Comparison of ENCODE assay signal across 1 cellular context in genomic region chr3:62605413-62606068, GRCh38.
TF ChIP-seq lines count a peak whose summit lies in the region.

No MANE protein-coding gene starts in this region.

TF ChIP-seq in HepG2, 621 proteins besides CTCF, POLR2A, EP300 and RAD21 (continued from another document):
- TF ChIP-seq MAFK (conservative IDR thresholded peaks at IDR 0.05 in 1 of 2, IDR thresholded peaks at IDR 0.05 in 1 of 2; ENCODE audit: low read length in 2 of 2) (peak; percentile 67 to 87; a peak in 3 of 4 replicates), AHDC1 (CRISPR knock-in tag; IDR thresholded peaks at IDR 0.05; ENCODE audit: borderline replicate concordance) (no peak), ASH2L (IDR thresholded peaks at IDR 0.05; ENCODE audit: insufficient read length, low read depth, low read length) (no peak), ESRRA (CRISPR knock-in tag; IDR thresholded peaks at IDR 0.05; ENCODE audit: low read depth) (no peak), ZNF18 (CRISPR knock-in tag; IDR thresholded peaks at IDR 0.05; ENCODE audit: insufficient replicate concordance) (no peak), ZNF670 (CRISPR knock-in tag; IDR thresholded peaks at IDR 0.05; ENCODE audit: borderline replicate concordance) (no peak)
TF ChIP-seq in HepG2: peak in this region for 2.
